Comparison of ENCODE assay signal across 8 cellular contexts in genomic region chr12:12081836-12082497, GRCh38. TPM values are rescaled to one million over a fixed set of nuclear protein-coding genes. Genes with fewer than 3 reads are reported as not detected.
DNase-seq lines count a peak whose midpoint lies in the region; ATAC-seq and TF ChIP-seq lines count a peak whose summit lies in the region.
"Had no signal": no experiment of that assay in that cellular context is flagged by ENCODE, and none has a peak within 500 bp of the region (broad histone marks: within the 10 kb centered on the region; RNA-seq: fewer than 3 reads in every experiment).

No MANE protein-coding gene starts in this region.

- H3K79me2 ChIP-seq in OCI-LY7 (ENCODE audit: insufficient read depth, low read depth, low read length) (no peaks in the 10 kb centered on the region), neural progenitor cell (ENCODE audit: low read depth) (no peaks in the 10 kb centered on the region)

- CTCF ChIA-PET in OCI-LY7 (lab: Charles Lee; ENCODE audit: unreplicated experiment): no interaction called here

- no peaks in the 10 kb centered on the region for H3K9me3 Mint-ChIP-seq in neural progenitor cell
- H3K9me3 Mint-ChIP-seq: nephron had no signal

- BruUV-seq in OCI-LY7 (replicated peaks; lab: Mats Ljungman, UMichigan): no TSS peak

- peaks cover 7% of the 10 kb centered on the region for H3K4me1 Mint-ChIP-seq in neural progenitor cell
- H3K4me1 Mint-ChIP-seq: nephron had no signal

- DNase-seq in GM12864 (ENCODE audit: low read depth) (no peak), OCI-LY7 (ENCODE audit: low spot score) (peak; percentile 48), epidermal melanocyte (ENCODE audit: insufficient read length, low spot score) (peak; percentile 44), neural progenitor cell (ENCODE audit: low spot score) (peak; percentile 57)

- no peaks in the 10 kb centered on the region for H3K27me3 ChIP-seq in neural progenitor cell

- no peak overlapping the region for H3K4me3 Mint-ChIP-seq in neural progenitor cell
- H3K4me3 Mint-ChIP-seq: nephron had no signal

- no peak overlapping the region for H3K4me2 ChIP-seq in OCI-LY7 (ENCODE audit: low read length)
- H3K4me2 ChIP-seq in neural progenitor cell: no peak overlapping the region

- ATAC-seq in HG03103 (IDR thresholded peaks at IDR 0.05; ENCODE audit: low read depth, unreplicated experiment): peak; percentile 51
- ATAC-seq in HG03095 (IDR thresholded peaks at IDR 0.05; ENCODE audit: unreplicated experiment): no peak
- no peak for ATAC-seq in GM19397 (IDR thresholded peaks at IDR 0.05; ENCODE audit: unreplicated experiment)

- H3K9me2 ChIP-seq in OCI-LY7 (ENCODE audit: insufficient read depth, low read length): no peaks in the 10 kb centered on the region

- no peak overlapping the region for H3K9ac ChIP-seq in neural progenitor cell

- POLR2A ChIA-PET in OCI-LY7 (lab: Charles Lee): interaction anchor here (0.6 to 1.0 kb wide), 3 partner anchors 11 to 255 kb away, joined by 3 read pairs; no protein-coding TSS in a partner anchor

- H3K27me3 Mint-ChIP-seq in neural progenitor cell (ENCODE audit: insufficient read depth, low read depth): peaks cover 2% of the 10 kb centered on the region

- H2AFZ ChIP-seq in OCI-LY7 (ENCODE audit: low read length): peak overlapping the region; percentile 37; the same call in 1 of the 2 replicates
- H2AFZ ChIP-seq in neural progenitor cell (replicated peaks): no peak overlapping the region

- H4K20me1 ChIP-seq in OCI-LY7 (ENCODE audit: insufficient read depth, low read length): no peaks in the 10 kb centered on the region
- H4K20me1 ChIP-seq in neural progenitor cell (ENCODE audit: low read depth): peaks cover 1% of the 10 kb centered on the region

- H3K27ac ChIP-seq in OCI-LY7 (ENCODE audit: low read depth, low read length, poor library complexity, severe bottlenecking) (no peak overlapping the region), neural progenitor cell (no peak overlapping the region)

- no peaks in the 10 kb centered on the region for H3K36me3 Mint-ChIP-seq in neural progenitor cell

- peak; percentile 29 for TF ChIP-seq CTCF in GM12864 (IDR thresholded peaks at IDR 0.05; ENCODE audit: low read depth, low read length, missing control alignments)
- peak; percentile 70 for TF ChIP-seq CTCF in OCI-LY7 (conservative IDR thresholded peaks at IDR 0.05; ENCODE audit: low read length)
- peak; percentile 40 for TF ChIP-seq CTCF in neural progenitor cell (IDR thresholded peaks at IDR 0.05)

- H3K27ac Mint-ChIP-seq in neural progenitor cell: no peak overlapping the region
- H3K27ac Mint-ChIP-seq: nephron had no signal

- H3K36me3 ChIP-seq in OCI-LY7 (ENCODE audit: insufficient read depth, low read length): no peaks in the 10 kb centered on the region
- no peaks in the 10 kb centered on the region for H3K36me3 ChIP-seq in neural progenitor cell

- H3K9me3 ChIP-seq in OCI-LY7 (ENCODE audit: low read length) (no peaks in the 10 kb centered on the region), neural progenitor cell (ENCODE audit: low read depth) (no peaks in the 10 kb centered on the region)

- H3F3A ChIP-seq in neural progenitor cell (ENCODE audit: low read depth): peaks cover 15% of the 10 kb centered on the region

- intact Hi-C loops in OCI-LY7 (cut with micrococcal nuclease; ENCODE audit: unreplicated experiment): loop anchor here (2.0 kb wide), 1 partner anchor 253 kb away; no protein-coding TSS in a partner anchor

- H3K4me1 ChIP-seq in OCI-LY7 (ENCODE audit: insufficient read depth, low read length, poor library complexity, severe bottlenecking) (no peaks in the 10 kb centered on the region), neural progenitor cell (peaks cover 7% of the 10 kb centered on the region)

- no peak overlapping the region for H3K4me3 ChIP-seq in GM12864 (ENCODE audit: low read depth, low read length)
- no peak overlapping the region for H3K4me3 ChIP-seq in OCI-LY7 (ENCODE audit: low read depth, low read length, poor library complexity, severe bottlenecking)
- no peak overlapping the region for H3K4me3 ChIP-seq in neural progenitor cell

RNA-seq across cellular contexts. Expression of gene BCL2L14, which starts 11.2 kb away (rescaled TPM):
- 0.10 TPM in 1 of 2 replicates, not detected in the other for total RNA-seq in OCI-LY7 (2014; rRNA removed; shearing (Covaris generic))
- total RNA-seq in OCI-LY7 (2022) (not detected in 2 replicates), neural progenitor cell (ENCODE audit: low replicate concordance) (not detected in 2 replicates)
